In the genomic region with DNA sequence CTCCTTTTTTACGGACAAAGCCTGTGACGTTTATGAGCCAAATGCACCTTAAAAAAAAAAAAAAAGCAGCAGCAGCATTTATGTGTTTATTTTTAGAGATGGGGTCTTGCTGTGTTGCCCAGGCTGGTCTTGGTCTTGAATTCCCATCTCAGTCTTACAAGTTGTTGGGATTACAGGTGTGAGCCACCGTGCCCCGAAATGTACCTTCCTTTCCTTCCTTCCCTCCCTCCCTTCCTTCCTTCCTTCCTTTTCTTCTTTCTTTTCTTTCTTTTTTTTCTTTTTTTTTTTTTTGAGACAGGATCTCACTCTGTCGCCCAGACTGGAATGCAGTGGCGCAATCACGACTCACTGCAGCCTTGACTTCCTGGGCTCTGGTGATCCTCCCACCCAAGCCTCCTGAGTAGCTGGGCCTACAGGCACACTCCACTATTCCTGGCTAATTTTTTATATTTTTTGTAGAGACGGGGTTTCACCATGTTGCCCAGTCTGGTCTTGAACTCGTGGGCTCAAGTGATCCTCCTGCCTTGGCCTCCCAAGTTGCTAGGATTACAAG, we compare ENCODE assay signal across 1 cellular context.
TF ChIP-seq lines count a peak whose summit lies in the region.

No MANE protein-coding gene starts in this region.

TF ChIP-seq in IMR-90, 13 proteins besides CTCF, POLR2A, EP300 and RAD21:
- TF ChIP-seq CEBPB (IDR thresholded peaks at IDR 0.05; ENCODE audit: low read depth, low read length): peak; percentile 79
